ENCODE assay signal across 15 cellular contexts in genomic region chr18:12374398-12374797, GRCh38. TPM values are rescaled to one million over a fixed set of nuclear protein-coding genes. Genes with fewer than 3 reads are reported as not detected.
A peak's percentile ranks its signal among the peaks of the same experiment; 100 is the strongest.
DNase-seq lines count a peak whose midpoint lies in the region; ATAC-seq and TF ChIP-seq lines count a peak whose summit lies in the region.
"Had no signal": no experiment of that assay in that cellular context is flagged by ENCODE, and none has a peak within 500 bp of the region (broad histone marks: within the 10 kb centered on the region; RNA-seq: fewer than 3 reads in every experiment).

No MANE protein-coding gene starts in this region.

- H3K4me1 ChIP-seq in heart left ventricle (peaks cover 0 to 69% (median 45%) of the 10 kb centered on the region in 12 donors), PC-9 (replicated peaks; ENCODE audit: insufficient read depth) (peaks cover 40% of the 10 kb centered on the region), upper lobe of left lung (peaks cover 33 to 54% (median 36%) of the 10 kb centered on the region in 4 donors)

- peaks cover 23% of the 10 kb centered on the region for H3F3A ChIP-seq in PC-9 (ENCODE audit: insufficient read depth, low read depth)

- DNase-seq in heart left ventricle (no peak), left ventricle myocardium superior (no peak), PC-9 (no peak), endothelial cell (ENCODE audit: low spot score) (no peak), upper lobe of left lung (no peak), G401 (ENCODE audit: low spot score) (no peak), DMS53 treated with DMSO at 0.1 percent for 48 hours (lab: John Stamatoyannopoulos, UW; ENCODE audit: unreplicated experiment) (no peak)
- DNase-seq in stimulated activated effector memory CD8-positive, alpha-beta T cell treated with anti-CD3 and anti-CD28 coated beads, Interleukin-12 subunit alpha, Interleukin-12 subunit beta, amount 100 ng/mL, for 72 hours (ENCODE audit: low spot score in 2 of 2), result peak in 1 of 2 donors; percentile 63
- DNase-seq: effector CD4-positive, alpha-beta T cell; GDM1; NCI-H2107; ovary; stimulated activated CD4-positive, alpha-beta T cell treated with anti-CD3 and anti-CD28 coated beads, Interleukin-2, amount 100 ng/mL, for 24 hours had no signal

- TF ChIP-seq CTCF in heart left ventricle (IDR thresholded peaks at IDR 0.05) (no peak), PC-9 (conservative IDR thresholded peaks at IDR 0.05) (no peak), endothelial cell (IDR thresholded peaks at IDR 0.05; ENCODE audit: unreplicated experiment) (no peak), upper lobe of left lung (IDR thresholded peaks at IDR 0.05) (no peak)

- TF ChIP-seq EP300 in upper lobe of left lung (IDR thresholded peaks at IDR 0.05), result no peak

- H3K36me3 ChIP-seq in heart left ventricle, result peaks cover 0 to 14% (median 8%) of the 10 kb centered on the region in 9 donors
- H3K36me3 ChIP-seq in PC-9 (ENCODE audit: low read depth), result peaks cover 14% of the 10 kb centered on the region; the same call in 1 of the 2 replicates
- peaks cover 0 to 3% (median 1%) of the 10 kb centered on the region in 4 donors for H3K36me3 ChIP-seq in upper lobe of left lung
- H3K36me3 ChIP-seq: ovary had no signal

- 52 to 65% (median 53%) methylated on average over 5 of the region's 5 CpGs for WGBS in heart left ventricle, 4 donors
- WGBS in upper lobe of left lung, 2 donors, result 93 to 96% methylated on average over 5 of the region's 5 CpGs

- no TSS peak for BruUV-seq in PC-9 (replicated peaks; lab: Mats Ljungman, UMichigan)

- TF ChIP-seq POLR2A in heart left ventricle (IDR thresholded peaks at IDR 0.05), result no peak
- no peak for TF ChIP-seq POLR2A in upper lobe of left lung (IDR thresholded peaks at IDR 0.05)

- no peaks in the 10 kb centered on the region for H3K9me3 Mint-ChIP-seq in endothelial cell (ENCODE audit: unreplicated experiment)
- no peaks in the 10 kb centered on the region for H3K9me3 Mint-ChIP-seq in stimulated activated effector memory CD8-positive, alpha-beta T cell treated with anti-CD3 and anti-CD28 coated beads, Interleukin-12 subunit alpha, Interleukin-12 subunit beta, amount 100 ng/mL, for 72 hours
- H3K9me3 Mint-ChIP-seq: stimulated activated memory B cell treated with anti-CD40 and anti-IgM and Interleukin-4, amounts not matched to agents 10 μg/mL and 1 μg/mL and 100 μg/mL, for 72 hours had no signal

- peak overlapping the region in 11 of 12 donors; percentile 93 to 100 (median 99) for H3K27ac ChIP-seq in heart left ventricle
- H3K27ac ChIP-seq in PC-9, result no peak overlapping the region
- no peak overlapping the region for H3K27ac ChIP-seq in upper lobe of left lung
- H3K27ac ChIP-seq: ascending aorta, ovary had no signal

- ATAC-seq in heart left ventricle (no peak), left ventricle myocardium superior (no peak), upper lobe of left lung (ENCODE audit: low FRiP score in 2 of 2) (no peak)
- ATAC-seq in stimulated activated effector memory CD8-positive, alpha-beta T cell treated with anti-CD3 and anti-CD28 coated beads, Interleukin-12 subunit alpha, Interleukin-12 subunit beta, amount 100 ng/mL, for 72 hours, result no peak
- ATAC-seq: stimulated activated memory B cell treated with anti-CD40 and anti-IgM and Interleukin-4, amounts not matched to agents 10 μg/mL and 1 μg/mL and 100 μg/mL, for 72 hours had no signal

- peaks cover 27% of the 10 kb centered on the region for H3K4me1 Mint-ChIP-seq in endothelial cell (ENCODE audit: unreplicated experiment)
- H3K4me1 Mint-ChIP-seq in stimulated activated effector memory CD8-positive, alpha-beta T cell treated with anti-CD3 and anti-CD28 coated beads, Interleukin-12 subunit alpha, Interleukin-12 subunit beta, amount 100 ng/mL, for 72 hours, result peaks cover 49% of the 10 kb centered on the region

- H3K4me3 Mint-ChIP-seq in endothelial cell (ENCODE audit: unreplicated experiment), result peak overlapping the region; percentile 56
- H3K4me3 Mint-ChIP-seq in stimulated activated effector memory CD8-positive, alpha-beta T cell treated with anti-CD3 and anti-CD28 coated beads, Interleukin-12 subunit alpha, Interleukin-12 subunit beta, amount 100 ng/mL, for 72 hours, result peak overlapping the region; percentile 79

- H2AFZ ChIP-seq in PC-9, result no peak overlapping the region

- H3K27me3 Mint-ChIP-seq in endothelial cell (ENCODE audit: unreplicated experiment), result peaks cover 9% of the 10 kb centered on the region
- H3K27me3 Mint-ChIP-seq: stimulated activated memory B cell treated with anti-CD40 and anti-IgM and Interleukin-4, amounts not matched to agents 10 μg/mL and 1 μg/mL and 100 μg/mL, for 72 hours had no signal

- CTCF ChIA-PET in PC-9 (lab: Charles Lee), result no interaction called here

- H3K79me2 ChIP-seq in PC-9 (ENCODE audit: low read depth), result peaks cover 68% of the 10 kb centered on the region

- POLR2A ChIA-PET in PC-9 (lab: Charles Lee; ENCODE audit: unreplicated experiment), result interaction anchor here (0.6 kb wide), 1 partner anchor 219 kb away, joined by 3 read pairs; no protein-coding TSS in a partner anchor

- peak overlapping the region; percentile 84; the same call in 1 of the 2 replicates for H3K4me2 ChIP-seq in PC-9

- peaks cover 36% of the 10 kb centered on the region for H4K20me1 ChIP-seq in PC-9 (ENCODE audit: insufficient read depth)

- H3K9me2 ChIP-seq in PC-9 (ENCODE audit: insufficient read depth), result no peaks in the 10 kb centered on the region

- peaks cover 11% of the 10 kb centered on the region for H3K36me3 Mint-ChIP-seq in endothelial cell (ENCODE audit: low read depth, unreplicated experiment)
- peaks cover 44% of the 10 kb centered on the region for H3K36me3 Mint-ChIP-seq in stimulated activated effector memory CD8-positive, alpha-beta T cell treated with anti-CD3 and anti-CD28 coated beads, Interleukin-12 subunit alpha, Interleukin-12 subunit beta, amount 100 ng/mL, for 72 hours

- no peak overlapping the region for H3K27ac Mint-ChIP-seq in endothelial cell (ENCODE audit: unreplicated experiment)
- H3K27ac Mint-ChIP-seq in stimulated activated effector memory CD8-positive, alpha-beta T cell treated with anti-CD3 and anti-CD28 coated beads, Interleukin-12 subunit alpha, Interleukin-12 subunit beta, amount 100 ng/mL, for 72 hours, result peak overlapping the region; percentile 38

- H3K9me3 ChIP-seq in heart left ventricle, result no peaks in the 10 kb centered on the region
- no peaks in the 10 kb centered on the region for H3K9me3 ChIP-seq in PC-9 (ENCODE audit: insufficient read depth, low read depth)
- no peaks in the 10 kb centered on the region for H3K9me3 ChIP-seq in upper lobe of left lung
- H3K9me3 ChIP-seq: ascending aorta, ovary had no signal

- intact Hi-C loops in heart left ventricle (cut with DNase I), result loop anchor here in 6 of 10 donors (5.0 to 10.0 kb wide), 6 partner anchors 37 to 510 kb away; partner anchors contain the start of gene PTPN2 (in 1 of the 6)
- intact Hi-C loops in left ventricle myocardium superior (cut with micrococcal nuclease), result no loop called here
- intact Hi-C loops in PC-9 (cut with micrococcal nuclease; ENCODE audit: unreplicated experiment), result loop anchor here (10.0 kb wide), 1 partner anchor 390 kb away; the partner anchor contains the start of gene IMPA2

- in situ Hi-C loops in G401 (cut with HindIII; ENCODE audit: low sequenced_read_pairs), result no loop called here

- H3K27me3 ChIP-seq in heart left ventricle, result no peaks in the 10 kb centered on the region
- no peaks in the 10 kb centered on the region for H3K27me3 ChIP-seq in PC-9 (ENCODE audit: insufficient read depth, low read depth)
- H3K27me3 ChIP-seq in upper lobe of left lung, result no peaks in the 10 kb centered on the region
- H3K27me3 ChIP-seq: ascending aorta, ovary had no signal

- H3K4me3 ChIP-seq in heart left ventricle (peak overlapping the region in 9 of 12 donors; percentile 58 to 95 (median 86)), PC-9 (no peak overlapping the region), upper lobe of left lung (no peak overlapping the region)
- H3K4me3 ChIP-seq: ascending aorta, ovary had no signal

RNA-seq across cellular contexts. Expression of gene AFG3L2, which starts 2.6 kb away (rescaled TPM):
- total RNA-seq in heart left ventricle, result 100 to 1,000 TPM; 107 to 174 (median 142) TPM
- polyA plus RNA-seq in heart left ventricle, result 10 to 100 TPM; 59.9 to 89.4 TPM
- 143 TPM for total RNA-seq in left ventricle myocardium superior
- 69.4 and 71.1 TPM in 2 replicates for total RNA-seq in PC-9 (2021)
- 47.7 TPM for total RNA-seq in endothelial cell (ENCODE audit: unreplicated experiment)
- total RNA-seq in upper lobe of left lung, result 10 to 100 TPM; 31.3 to 55.6 (median 38.3) TPM
- 84.5 and 107 TPM in 2 replicates for total RNA-seq in G401 (2014; rRNA removed; shearing (Covaris generic))

RNA-seq across cellular contexts. Expression of gene PRELID3A, which starts 33.3 kb away (rescaled TPM):
- total RNA-seq in heart left ventricle (1 to 10 TPM in 4 of 9 donors, under 1 TPM in 5; 0.31 to 2.4 (median 0.87) TPM), left ventricle myocardium superior (1.9 TPM), PC-9 (2021) (12.5 and 13.3 TPM in 2 replicates), endothelial cell (ENCODE audit: unreplicated experiment) (1.5 TPM), upper lobe of left lung (10 to 100 TPM in 2 of 6 donors, 1 to 10 TPM in 4; 2.6 to 16.5 (median 4.7) TPM)
- 1 to 10 TPM; 1.3 to 2.0 TPM for polyA plus RNA-seq in heart left ventricle
- 11.7 and 15.6 TPM in 2 replicates for total RNA-seq in G401 (2014; rRNA removed; shearing (Covaris generic))
- total RNA-seq: ascending aorta had no signal

Comparison
In these comparisons a context has a peak if more than half of its experiments do, and no peak if none do; other contexts are left out.
1. H3K27ac ChIP-seq: peak in heart left ventricle (11 of 12); none in PC-9 (single experiment) and upper lobe of left lung (0 of 4).
2. H3K4me3 ChIP-seq: peak in heart left ventricle (9 of 12); none in PC-9 (single experiment) and upper lobe of left lung (0 of 4).